Comparison of ENCODE assay signal across 14 cellular contexts in the genomic region with DNA sequence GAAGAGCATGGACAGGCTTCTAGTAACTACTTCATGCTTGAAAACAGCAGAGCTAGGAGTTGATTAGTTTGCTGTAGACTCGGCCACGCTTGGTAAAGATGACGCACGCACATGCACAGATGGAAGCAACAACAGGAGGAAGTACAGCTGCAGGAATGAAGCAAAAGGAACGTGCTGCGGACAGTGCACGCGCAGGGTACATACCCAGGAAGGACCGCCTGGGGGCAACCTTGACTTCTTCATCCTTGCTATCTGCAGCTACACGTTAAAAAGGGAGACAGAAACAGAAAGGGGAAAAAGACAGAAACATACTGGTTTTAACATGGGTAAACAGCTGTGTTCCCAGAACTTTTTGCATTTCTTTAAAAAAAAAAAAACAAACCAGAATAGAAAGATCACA. TPM values are rescaled to one million over a fixed set of nuclear protein-coding genes. Genes with fewer than 3 reads are reported as not detected.
DNase-seq lines count a peak whose midpoint lies in the region; ATAC-seq, FAIRE-seq and TF ChIP-seq lines count a peak whose summit lies in the region.
"Had no signal": no experiment of that assay in that cellular context is flagged by ENCODE, and none has a peak within 500 bp of the region (broad histone marks: within the 10 kb centered on the region; RNA-seq: fewer than 3 reads in every experiment).

No MANE protein-coding gene starts in this region.

- H3K9me3 Mint-ChIP-seq in endothelial cell (ENCODE audit: unreplicated experiment) = peaks cover 5% of the 10 kb centered on the region
- peaks cover 27% of the 10 kb centered on the region for H3K9me3 Mint-ChIP-seq in neural crest cell
- peaks cover 59% of the 10 kb centered on the region for H3K9me3 Mint-ChIP-seq in activated T-helper 1 cell treated with anti-CD3 and anti-CD28 coated beads, Interleukin-12 subunit alpha, Interleukin-12 subunit beta, Interleukin-2, Interleukin-4 antibody, amounts not matched to agents 30 ng/mL and 10 ng/mL and 1 ng/mL, durations not matched to agents 14 hours and 24 hours and 36 hours

- FAIRE-seq in D721Med (lab: Jason Lieb, UNC) = peak; percentile 89

- H3K4me3 Mint-ChIP-seq in endothelial cell (ENCODE audit: unreplicated experiment) (no peak overlapping the region), neural crest cell (no peak overlapping the region)
- H3K4me3 Mint-ChIP-seq in activated T-helper 1 cell treated with anti-CD3 and anti-CD28 coated beads, Interleukin-12 subunit alpha, Interleukin-12 subunit beta, Interleukin-2, Interleukin-4 antibody, amounts not matched to agents 30 ng/mL and 10 ng/mL and 1 ng/mL, durations not matched to agents 14 hours and 24 hours and 36 hours = no peak overlapping the region
- H3K4me3 Mint-ChIP-seq: CD14-positive monocyte; immature natural killer cell; natural killer cell treated with Interleukin-12 subunit alpha and Interleukin-12 subunit beta and Interleukin-15 and Interleukin-18, amount 100 ng/mL, for 72 hours; stimulated activated memory B cell treated with anti-CD40 and anti-IgM and Interleukin-4, amounts not matched to agents 10 μg/mL and 1 μg/mL and 100 μg/mL, for 72 hours had no signal

- H3K4me1 ChIP-seq in stomach = peaks cover 7 to 21% (median 16%) of the 10 kb centered on the region in 4 donors

- no peak overlapping the region for H3K27ac ChIP-seq in stomach

- H3K27me3 Mint-ChIP-seq in endothelial cell (ENCODE audit: unreplicated experiment) (no peaks in the 10 kb centered on the region), neural crest cell (ENCODE audit: low read depth) (no peaks in the 10 kb centered on the region)
- no peaks in the 10 kb centered on the region for H3K27me3 Mint-ChIP-seq in activated T-helper 1 cell treated with anti-CD3 and anti-CD28 coated beads, Interleukin-12 subunit alpha, Interleukin-12 subunit beta, Interleukin-2, Interleukin-4 antibody, amounts not matched to agents 30 ng/mL and 10 ng/mL and 1 ng/mL, durations not matched to agents 14 hours and 24 hours and 36 hours (ENCODE audit: insufficient read depth)
- H3K27me3 Mint-ChIP-seq: natural killer cell treated with Interleukin-12 subunit alpha and Interleukin-12 subunit beta and Interleukin-15 and Interleukin-18, amount 100 ng/mL, for 72 hours; stimulated activated memory B cell treated with anti-CD40 and anti-IgM and Interleukin-4, amounts not matched to agents 10 μg/mL and 1 μg/mL and 100 μg/mL, for 72 hours had no signal

- no peak for ATAC-seq in GM18858 (IDR thresholded peaks at IDR 0.05; ENCODE audit: unreplicated experiment)
- ATAC-seq: natural killer cell treated with Interleukin-12 subunit alpha and Interleukin-12 subunit beta and Interleukin-15 and Interleukin-18, amount 100 ng/mL, for 72 hours; stimulated activated memory B cell treated with anti-CD40 and anti-IgM and Interleukin-4, amounts not matched to agents 10 μg/mL and 1 μg/mL and 100 μg/mL, for 72 hours had no signal

- H3K27ac Mint-ChIP-seq in endothelial cell (ENCODE audit: unreplicated experiment) (no peak overlapping the region), neural crest cell (ENCODE audit: unreplicated experiment) (no peak overlapping the region)
- H3K27ac Mint-ChIP-seq in activated T-helper 1 cell treated with anti-CD3 and anti-CD28 coated beads, Interleukin-12 subunit alpha, Interleukin-12 subunit beta, Interleukin-2, Interleukin-4 antibody, amounts not matched to agents 30 ng/mL and 10 ng/mL and 1 ng/mL, durations not matched to agents 14 hours and 24 hours and 36 hours = no peak overlapping the region
- H3K27ac Mint-ChIP-seq: CD14-positive monocyte; immature natural killer cell; natural killer cell treated with Interleukin-12 subunit alpha and Interleukin-12 subunit beta and Interleukin-15 and Interleukin-18, amount 100 ng/mL, for 72 hours; stimulated activated memory B cell treated with anti-CD40 and anti-IgM and Interleukin-4, amounts not matched to agents 10 μg/mL and 1 μg/mL and 100 μg/mL, for 72 hours had no signal

- H3K9me3 ChIP-seq in stomach = peaks cover 6 to 67% (median 42%) of the 10 kb centered on the region in 4 donors

- H3K4me3 ChIP-seq in stomach = no peak overlapping the region

- H3K27me3 ChIP-seq in stomach = no peaks in the 10 kb centered on the region

- WGBS in stomach, 5 donors = 72 to 82% (median 80%) methylated on average over 10 of the region's 10 CpGs

- DNase-seq in D721Med (ENCODE audit: insufficient read length, low spot score) = no peak
- DNase-seq in NCI-H526 treated with DMSO at 0.1 percent for 48 hours (lab: John Stamatoyannopoulos, UW) = peak; percentile 71
- DNase-seq in endothelial cell (ENCODE audit: low spot score) = no peak
- DNase-seq in neural crest cell (ENCODE audit: low read depth, low spot score) = no peak
- no peak for DNase-seq in activated T-helper 1 cell treated with anti-CD3 and anti-CD28 coated beads, Interleukin-12 subunit alpha, Interleukin-12 subunit beta, Interleukin-2, Interleukin-4 antibody, amounts not matched to agents 30 ng/mL and 10 ng/mL and 1 ng/mL, durations not matched to agents 14 hours and 24 hours and 36 hours (ENCODE audit: low spot score)
- no peak for DNase-seq in stomach
- no peak for DNase-seq in activated CD4-positive, alpha-beta T cell treated with anti-CD3 and anti-CD28 coated beads, Interleukin-2, amount 50 U/mL, for 4 hours
- DNase-seq: activated T-cell treated with anti-CD3 and anti-CD28 coated beads for 4 hours, immature natural killer cell, NCI-H1105 had no signal

- peaks cover 14 to 79% (median 71%) of the 10 kb centered on the region in 4 donors for H3K36me3 ChIP-seq in stomach

- no peak for TF ChIP-seq EP300 in stomach (IDR thresholded peaks at IDR 0.05)

- intact Hi-C loops in activated T-helper 1 cell treated with anti-CD3 and anti-CD28 coated beads, Interleukin-12 subunit alpha, Interleukin-12 subunit beta, Interleukin-2, Interleukin-4 antibody, amounts not matched to agents 30 ng/mL and 10 ng/mL and 1 ng/mL, durations not matched to agents 14 hours and 24 hours and 36 hours (cut with micrococcal nuclease) = no loop called here
- intact Hi-C loops in stomach (cut with DNase I; ENCODE audit: low total_unique reads) = no loop called here

- TF ChIP-seq CTCF in D721Med (IDR thresholded peaks at IDR 0.05; ENCODE audit: insufficient read depth, missing control alignments) (no peak), endothelial cell (IDR thresholded peaks at IDR 0.05; ENCODE audit: unreplicated experiment) (peak; percentile 23), neural crest cell (conservative IDR thresholded peaks at IDR 0.05) (peak; percentile 47), stomach (IDR thresholded peaks at IDR 0.05) (peak in 1 of 7 experiments; percentile 6)

- H3K4me1 Mint-ChIP-seq in endothelial cell (ENCODE audit: unreplicated experiment) (peaks cover 2% of the 10 kb centered on the region), neural crest cell (peaks cover 15% of the 10 kb centered on the region)
- no peaks in the 10 kb centered on the region for H3K4me1 Mint-ChIP-seq in activated T-helper 1 cell treated with anti-CD3 and anti-CD28 coated beads, Interleukin-12 subunit alpha, Interleukin-12 subunit beta, Interleukin-2, Interleukin-4 antibody, amounts not matched to agents 30 ng/mL and 10 ng/mL and 1 ng/mL, durations not matched to agents 14 hours and 24 hours and 36 hours (ENCODE audit: low read depth)

- H3K36me3 Mint-ChIP-seq in endothelial cell (ENCODE audit: low read depth, unreplicated experiment) (peaks cover 46% of the 10 kb centered on the region), neural crest cell (ENCODE audit: low read depth) (peaks cover 67% of the 10 kb centered on the region)
- H3K36me3 Mint-ChIP-seq in activated T-helper 1 cell treated with anti-CD3 and anti-CD28 coated beads, Interleukin-12 subunit alpha, Interleukin-12 subunit beta, Interleukin-2, Interleukin-4 antibody, amounts not matched to agents 30 ng/mL and 10 ng/mL and 1 ng/mL, durations not matched to agents 14 hours and 24 hours and 36 hours (ENCODE audit: low read depth) = peaks cover 84% of the 10 kb centered on the region

- TF ChIP-seq POLR2A in stomach (IDR thresholded peaks at IDR 0.05) = no peak

RNA-seq across cellular contexts. Expression of gene SLC66A2, which starts 17.7 kb away (rescaled TPM):
- total RNA-seq in endothelial cell (ENCODE audit: unreplicated experiment) = 31.8 TPM
- 28.4 and 29.8 TPM in 2 replicates for total RNA-seq in neural crest cell
- total RNA-seq in activated T-helper 1 cell treated with anti-CD3 and anti-CD28 coated beads, Interleukin-12 subunit alpha, Interleukin-12 subunit beta, Interleukin-2, Interleukin-4 antibody, amounts not matched to agents 30 ng/mL and 10 ng/mL and 1 ng/mL, durations not matched to agents 14 hours and 24 hours and 36 hours = 49.2 and 54.6 TPM in 2 replicates
- total RNA-seq in stomach = 100 to 1,000 TPM in 1 of 5 donors, 10 to 100 TPM in 4; 18.1 to 148 (median 25.5) TPM
- polyA plus RNA-seq in stomach = 10 to 100 TPM; 19.1 to 31.1 (median 20.0) TPM

RNA-seq across cellular contexts. Expression of gene HSBP1L1, which starts 30.7 kb away (rescaled TPM):
- 0.87 TPM for total RNA-seq in endothelial cell (ENCODE audit: unreplicated experiment)
- total RNA-seq in neural crest cell = 0.58 TPM in 1 of 2 replicates, not detected in the other
- 9.0 and 10.0 TPM in 2 replicates for total RNA-seq in activated T-helper 1 cell treated with anti-CD3 and anti-CD28 coated beads, Interleukin-12 subunit alpha, Interleukin-12 subunit beta, Interleukin-2, Interleukin-4 antibody, amounts not matched to agents 30 ng/mL and 10 ng/mL and 1 ng/mL, durations not matched to agents 14 hours and 24 hours and 36 hours
- 10 to 100 TPM in 4 of 5 donors, 1 to 10 TPM in 1; 4.1 to 42.6 (median 23.8) TPM for total RNA-seq in stomach
- 10 to 100 TPM; 51.6 to 62.3 (median 58.7) TPM for polyA plus RNA-seq in stomach

RNA-seq across cellular contexts. Expression of gene TXNL4A, which starts 54.6 kb away (rescaled TPM):
- total RNA-seq in endothelial cell (ENCODE audit: unreplicated experiment) (86.8 TPM), neural crest cell (140 and 144 TPM in 2 replicates), stomach (100 to 1,000 TPM in 1 of 5 donors, 10 to 100 TPM in 4; 12.9 to 146 (median 16.8) TPM)
- 190 and 198 TPM in 2 replicates for total RNA-seq in activated T-helper 1 cell treated with anti-CD3 and anti-CD28 coated beads, Interleukin-12 subunit alpha, Interleukin-12 subunit beta, Interleukin-2, Interleukin-4 antibody, amounts not matched to agents 30 ng/mL and 10 ng/mL and 1 ng/mL, durations not matched to agents 14 hours and 24 hours and 36 hours
- polyA plus RNA-seq in stomach = 100 to 1,000 TPM in 1 of 3 donors, 10 to 100 TPM in 2; 81.7 to 110 (median 97.0) TPM
